ENCODE assay signal across 19 cellular contexts in the genomic region with DNA sequence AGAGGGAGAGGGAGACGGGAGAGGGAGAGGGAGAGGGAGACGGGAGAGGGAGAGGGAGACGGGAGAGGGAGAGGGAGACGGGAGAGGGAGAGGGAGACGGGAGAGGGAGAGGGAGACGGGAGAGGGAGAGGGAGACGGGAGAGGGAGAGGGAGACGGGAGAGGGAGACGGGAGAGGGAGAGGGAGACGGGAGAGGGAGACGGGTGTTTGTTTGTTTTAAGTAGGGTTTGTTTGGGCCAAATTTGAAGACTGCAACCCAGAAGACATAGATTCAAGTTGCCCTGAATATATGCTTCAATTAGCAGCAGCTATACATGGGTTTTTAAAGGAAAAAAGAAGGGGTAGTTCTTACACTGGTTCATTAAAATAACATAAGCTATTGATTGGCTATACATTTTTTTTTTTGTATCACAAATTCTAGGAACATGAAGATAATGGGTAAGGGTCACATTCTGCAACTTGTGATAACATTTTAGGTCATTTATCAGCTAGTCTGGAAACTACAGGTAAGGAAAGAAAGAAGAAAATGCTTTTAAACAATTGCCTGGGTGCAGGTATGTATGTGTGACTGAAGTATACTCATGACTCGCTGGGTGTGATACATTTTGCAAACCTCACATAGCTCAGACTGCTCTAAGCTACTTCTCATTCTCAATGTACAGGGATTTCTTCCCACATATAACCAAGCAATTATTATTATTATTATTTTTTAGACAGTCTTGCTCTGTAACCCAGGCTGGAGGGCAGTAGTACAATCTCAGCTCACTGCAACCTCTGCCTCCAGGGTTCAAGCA.
"Had no signal": no experiment of that assay in that cellular context is flagged by ENCODE, and none has a peak within 500 bp of the region (broad histone marks: within the 10 kb centered on the region; RNA-seq: fewer than 3 reads in every experiment).

No MANE protein-coding gene starts in this region.

- H3K27ac ChIP-seq: epithelial cell of prostate had no signal

- DNase-seq: activated CD4-positive, alpha-beta T cell treated with anti-CD3 and anti-CD28 coated beads for 36 hours; activated CD8-positive, alpha-beta memory T cell treated with anti-CD3 and anti-CD28 coated beads, Interleukin-2, amount 50 U/mL, for 48 hours; activated CD8-positive, alpha-beta T cell treated with anti-CD3 and anti-CD28 coated beads for 36 hours; activated naive CD4-positive, alpha-beta T cell treated with anti-CD3 and anti-CD28 coated beads for 36 hours; cortex of kidney; effector CD8-positive, alpha-beta T cell; left cardiac atrium; nucleus accumbens; right cardiac atrium; stimulated activated CD4-positive, alpha-beta T cell treated with anti-CD3 and anti-CD28 coated beads, Interleukin-1b, Interleukin-23, amount 100 ng/mL, for 48 hours; stimulated activated naive CD4-positive, alpha-beta T cell treated with Interleukin-2 at 50 U/mL for 16 hours; T-cell; T1000 had no signal

- H3K4me1 Mint-ChIP-seq: activated CD4-positive, alpha-beta T cell treated with anti-CD3 and anti-CD28 coated beads for 36 hours; central memory CD8-positive, alpha-beta T cell had no signal

- H3K4me3 ChIP-seq: lung had no signal

- H3K27me3 Mint-ChIP-seq: activated CD4-positive, alpha-beta T cell treated with anti-CD3 and anti-CD28 coated beads for 36 hours; activated CD8-positive, alpha-beta T cell treated with anti-CD3 and anti-CD28 coated beads for 36 hours; central memory CD8-positive, alpha-beta T cell; progenitor cell of endocrine pancreas had no signal

- H3K4me3 Mint-ChIP-seq: activated CD4-positive, alpha-beta T cell treated with anti-CD3 and anti-CD28 coated beads for 36 hours; activated CD8-positive, alpha-beta T cell treated with anti-CD3 and anti-CD28 coated beads for 36 hours; activated naive CD4-positive, alpha-beta T cell treated with anti-CD3 and anti-CD28 coated beads for 36 hours; activated T-helper 1 cell treated with anti-CD3 and anti-CD28 coated beads, Interleukin-12 subunit alpha, Interleukin-12 subunit beta, Interleukin-2, Interleukin-4 antibody, amounts not matched to agents 30 ng/mL and 10 ng/mL and 1 ng/mL, durations not matched to agents 14 hours and 24 hours and 36 hours; central memory CD8-positive, alpha-beta T cell; natural killer cell treated with Interleukin-12 subunit alpha and Interleukin-12 subunit beta and Interleukin-15 and Interleukin-18, amount 100 ng/mL, for 72 hours; T-cell had no signal

- H3K36me3 Mint-ChIP-seq: natural killer cell treated with Interleukin-12 subunit alpha and Interleukin-12 subunit beta and Interleukin-15 and Interleukin-18, amount 100 ng/mL, for 72 hours; T-cell had no signal

- H3K9me3 Mint-ChIP-seq: activated naive CD4-positive, alpha-beta T cell treated with anti-CD3 and anti-CD28 coated beads for 36 hours; central memory CD8-positive, alpha-beta T cell; natural killer cell treated with Interleukin-12 subunit alpha and Interleukin-12 subunit beta and Interleukin-15 and Interleukin-18, amount 100 ng/mL, for 72 hours had no signal

- H3K27ac Mint-ChIP-seq: activated CD4-positive, alpha-beta T cell treated with anti-CD3 and anti-CD28 coated beads for 36 hours; activated CD8-positive, alpha-beta T cell treated with anti-CD3 and anti-CD28 coated beads for 36 hours; activated naive CD4-positive, alpha-beta T cell treated with anti-CD3 and anti-CD28 coated beads for 36 hours; activated T-helper 1 cell treated with anti-CD3 and anti-CD28 coated beads, Interleukin-12 subunit alpha, Interleukin-12 subunit beta, Interleukin-2, Interleukin-4 antibody, amounts not matched to agents 30 ng/mL and 10 ng/mL and 1 ng/mL, durations not matched to agents 14 hours and 24 hours and 36 hours; natural killer cell treated with Interleukin-12 subunit alpha and Interleukin-12 subunit beta and Interleukin-15 and Interleukin-18, amount 100 ng/mL, for 72 hours; progenitor cell of endocrine pancreas; T-cell had no signal
